In genomic region chr22:37167176-37167980, GRCh38 we compare ENCODE assay signal across 7 cellular contexts. TPM values are rescaled to one million over a fixed set of nuclear protein-coding genes. Genes with fewer than 3 reads are reported as not detected.
A peak's percentile ranks its signal among the peaks of the same experiment; 100 is the strongest.
DNase-seq lines count a peak whose midpoint lies in the region; ATAC-seq and TF ChIP-seq lines count a peak whose summit lies in the region.
"Had no signal": no experiment of that assay in that cellular context is flagged by ENCODE, and none has a peak within 500 bp of the region (broad histone marks: within the 10 kb centered on the region; RNA-seq: fewer than 3 reads in every experiment).

No MANE protein-coding gene starts in this region.

- H3K9me3 Mint-ChIP-seq in CD4-positive, alpha-beta T cell, result no peaks in the 10 kb centered on the region
- no peaks in the 10 kb centered on the region for H3K9me3 Mint-ChIP-seq in activated T-cell treated with anti-CD3 and anti-CD28 coated beads, Interleukin-2, amount 50 U/mL, for 4 hours
- no peaks in the 10 kb centered on the region for H3K9me3 Mint-ChIP-seq in memory B cell

- H3K9me3 ChIP-seq in CD4-positive, alpha-beta T cell (ENCODE audit: control insufficient read depth, low read length), result no peaks in the 10 kb centered on the region

- no peak for ATAC-seq in CD4-positive, alpha-beta T cell (ENCODE audit: poor library complexity)
- no peak for ATAC-seq in activated T-cell treated with anti-CD3 and anti-CD28 coated beads, Interleukin-2, amount 50 U/mL, for 4 hours
- ATAC-seq in memory B cell (ENCODE audit: low read depth), result no peak
- no peak for ATAC-seq in HG02798 (IDR thresholded peaks at IDR 0.05; ENCODE audit: poor library complexity, unreplicated experiment)
- ATAC-seq in GM19023 (IDR thresholded peaks at IDR 0.05; ENCODE audit: unreplicated experiment), result no peak

- peaks cover 76% of the 10 kb centered on the region for H3K4me1 Mint-ChIP-seq in CD4-positive, alpha-beta T cell (ENCODE audit: low read depth)
- H3K4me1 Mint-ChIP-seq in activated T-cell treated with anti-CD3 and anti-CD28 coated beads, Interleukin-2, amount 50 U/mL, for 4 hours (ENCODE audit: low read depth), result peaks cover 81% of the 10 kb centered on the region
- peaks cover 31% of the 10 kb centered on the region for H3K4me1 Mint-ChIP-seq in memory B cell

- peak overlapping the region; percentile 59 for H3K4me3 Mint-ChIP-seq in CD4-positive, alpha-beta T cell
- peak overlapping the region; percentile 79 for H3K4me3 Mint-ChIP-seq in activated T-cell treated with anti-CD3 and anti-CD28 coated beads, Interleukin-2, amount 50 U/mL, for 4 hours
- H3K4me3 Mint-ChIP-seq in memory B cell, result peak overlapping the region; percentile 46

- no peaks in the 10 kb centered on the region for H3K27me3 ChIP-seq in CD4-positive, alpha-beta T cell (ENCODE audit: control insufficient read depth, insufficient read depth, low read length)

- intact Hi-C loops in CD4-positive, alpha-beta T cell (cut with DNase I, micrococcal nuclease), result loop anchor here (2.0 to 5.0 kb wide), 5 partner anchors 45 to 290 kb away; no protein-coding TSS in a partner anchor

- CTCF ChIA-PET in CD4-positive, alpha-beta T cell (lab: Charles Lee), result interaction anchor here (0.7 to 2.9 kb wide), 9 partner anchors 15 to 88 kb away, joined by 3 to 29 read pairs (median 4); partner anchors contain the start of gene IL2RB

- POLR2A ChIA-PET in CD4-positive, alpha-beta T cell (lab: Charles Lee), result interaction anchor here (1.6 to 7.0 kb wide), 4 partner anchors 19 to 88 kb away, joined by 3 to 62 read pairs (median 11); partner anchors contain the start of gene IL2RB

- H3K27ac ChIP-seq in CD4-positive, alpha-beta T cell (ENCODE audit: low read depth, low read length), result no peak overlapping the region

- DNase-seq in CD4-positive, alpha-beta T cell, result peak in 1 of 10 experiments; percentile 15
- DNase-seq in activated T-cell treated with anti-CD3 and anti-CD28 coated beads, Interleukin-2, amount 50 U/mL, for 4 hours, result no peak
- no peak for DNase-seq in memory B cell (ENCODE audit: low spot score in 2 of 2)
- no peak for DNase-seq in pons (ENCODE audit: low spot score)

- peak overlapping the region; percentile 51 for H3K27ac Mint-ChIP-seq in CD4-positive, alpha-beta T cell
- H3K27ac Mint-ChIP-seq in memory B cell, result no peak overlapping the region

- H3K36me3 Mint-ChIP-seq in CD4-positive, alpha-beta T cell (ENCODE audit: low read depth), result no peaks in the 10 kb centered on the region
- no peaks in the 10 kb centered on the region for H3K36me3 Mint-ChIP-seq in activated T-cell treated with anti-CD3 and anti-CD28 coated beads, Interleukin-2, amount 50 U/mL, for 4 hours (ENCODE audit: insufficient read depth)
- no peaks in the 10 kb centered on the region for H3K36me3 Mint-ChIP-seq in memory B cell

- no peaks in the 10 kb centered on the region for H3K27me3 Mint-ChIP-seq in CD4-positive, alpha-beta T cell
- H3K27me3 Mint-ChIP-seq in activated T-cell treated with anti-CD3 and anti-CD28 coated beads, Interleukin-2, amount 50 U/mL, for 4 hours (ENCODE audit: low read depth), result no peaks in the 10 kb centered on the region
- H3K27me3 Mint-ChIP-seq in memory B cell, result peaks cover 3% of the 10 kb centered on the region

- no peak for TF ChIP-seq CTCF in CD4-positive, alpha-beta T cell (IDR thresholded peaks at IDR 0.05)

RNA-seq across cellular contexts. Expression of gene IL2RB, which starts 17.7 kb away (rescaled TPM):
- total RNA-seq in CD4-positive, alpha-beta T cell, result 10 to 100 TPM; 47.5 to 49.6 TPM
- total RNA-seq in activated T-cell treated with anti-CD3 and anti-CD28 coated beads, Interleukin-2, amount 50 U/mL, for 4 hours, result 100 to 1,000 TPM; 178 to 212 (median 206) TPM

RNA-seq across cellular contexts. Expression of gene C1QTNF6, which starts 20.7 kb away (rescaled TPM):
- 10 to 100 TPM; 11.9 to 12.1 TPM for total RNA-seq in CD4-positive, alpha-beta T cell
- total RNA-seq in activated T-cell treated with anti-CD3 and anti-CD28 coated beads, Interleukin-2, amount 50 U/mL, for 4 hours, result 1 to 10 TPM in 2 of 3 donors, under 1 TPM in 1; 0.96 to 2.4 (median 1.2) TPM

RNA-seq across cellular contexts. Expression of gene SSTR3, which starts 44.9 kb away (rescaled TPM):
- 1 to 10 TPM; 1.9 to 2.1 TPM for total RNA-seq in CD4-positive, alpha-beta T cell
- total RNA-seq in activated T-cell treated with anti-CD3 and anti-CD28 coated beads, Interleukin-2, amount 50 U/mL, for 4 hours, result 1 to 10 TPM; 1.7 to 2.3 (median 1.9) TPM
- total RNA-seq: kidney epithelial cell had no signal

RNA-seq across cellular contexts. Expression of gene TMPRSS6, which starts 57.9 kb away (rescaled TPM):
- under 1 TPM; 0.19 to 0.39 TPM for total RNA-seq in CD4-positive, alpha-beta T cell
- total RNA-seq in activated T-cell treated with anti-CD3 and anti-CD28 coated beads, Interleukin-2, amount 50 U/mL, for 4 hours, result 1 to 10 TPM in 1 of 3 donors, under 1 TPM in 2; 0.76 to 1.3 (median 0.89) TPM
- total RNA-seq: kidney epithelial cell had no signal
